1 cellular context compared by ENCODE assay signal in genomic region chr19:2785244-2786000, GRCh38.
A peak's percentile ranks its signal among the peaks of the same experiment; 100 is the strongest.
TF ChIP-seq lines count a peak whose summit lies in the region.

Gene THOP1 (plus strand): TSS chr19:2785503. CDS start chr19:2785663, 160 bp downstream.

TF ChIP-seq in GM23338, 12 proteins besides CTCF, POLR2A, EP300 and RAD21:
- TF ChIP-seq NANOG (IDR thresholded peaks at IDR 0.05; ENCODE audit: borderline replicate concordance), result no peak
- TF ChIP-seq CREB1 (CRISPR knock-in tag; IDR thresholded peaks at IDR 0.05; ENCODE audit: low read depth), result no peak
- TF ChIP-seq POLR2AphosphoS5 (IDR thresholded peaks at IDR 0.05; ENCODE audit: low read depth), result peak; percentile 83
